8 cellular contexts compared by ENCODE assay signal in genomic region chr16:19523559-19524355, GRCh38.
DNase-seq lines count a peak whose midpoint lies in the region; ATAC-seq and FAIRE-seq lines count a peak whose summit lies in the region.

TSS of gene CCP110 (plus strand) at chr16:19523942. CDS start at chr16:19527882, 3,940 bp downstream.

- no peak for FAIRE-seq in HTR-8/SVneo (lab: Jason Lieb, UNC)

- peaks cover 17% of the 10 kb centered on the region for H3K36me3 Mint-ChIP-seq in effector memory CD8-positive, alpha-beta T cell (ENCODE audit: insufficient read depth)

- H3K4me1 Mint-ChIP-seq in effector memory CD8-positive, alpha-beta T cell (ENCODE audit: low read depth in 2 of 2) = peaks cover 37 to 43% of the 10 kb centered on the region in 2 donors

- peak within 1 kb of the TSS; percentile 85 to 94 for H3K4me3 Mint-ChIP-seq in effector memory CD8-positive, alpha-beta T cell

- DNase-seq in COLO668 (lab: John Stamatoyannopoulos, UW; ENCODE audit: unreplicated experiment) = peak; percentile 96
- DNase-seq in HTR-8/SVneo (ENCODE audit: insufficient read length, low spot score) = peak; percentile 89
- DNase-seq in NOMO-1 treated with DMSO at 0.1 percent for 48 hours (lab: John Stamatoyannopoulos, UW; ENCODE audit: unreplicated experiment) = peak; percentile 96
- DNase-seq in activated CD8-positive, alpha-beta memory T cell treated with anti-CD3 and anti-CD28 coated beads for 4 hours (ENCODE audit: low read depth in 2 of 2) = peak; percentile 84 to 91
- DNase-seq in effector memory CD8-positive, alpha-beta T cell = peak; percentile 91 to 92 (median 92)
- DNase-seq in medulla oblongata (ENCODE audit: extremely low spot score) = peak; percentile 99
- DNase-seq in stimulated activated CD4-positive, alpha-beta T cell treated with anti-CD3 and anti-CD28 coated beads, TNF-alpha, amount 100 ng/mL, for 48 hours (ENCODE audit: low read depth in 3 of 3) = peak; percentile 88 to 93 (median 89)

- H3K27me3 Mint-ChIP-seq in effector memory CD8-positive, alpha-beta T cell = no peaks in the 10 kb centered on the region

- H3K27ac Mint-ChIP-seq in effector memory CD8-positive, alpha-beta T cell = peak within 1 kb of the TSS; percentile 90 to 95

- ATAC-seq in GM21367 (IDR thresholded peaks at IDR 0.05; ENCODE audit: unreplicated experiment) = peak; percentile 61
- ATAC-seq in effector memory CD8-positive, alpha-beta T cell (replicated peaks) = peak; percentile 86

- no peaks in the 10 kb centered on the region for H3K9me3 Mint-ChIP-seq in effector memory CD8-positive, alpha-beta T cell

Comparison
In these comparisons a context has a peak if more than half of its experiments do, and no peak if none do; other contexts are left out.
1. Peak in every context shown above with its lines: DNase-seq and ATAC-seq.